8 cellular contexts compared by ENCODE assay signal in genomic region chr13:102394158-102395053, GRCh38. TPM values are rescaled to one million over a fixed set of nuclear protein-coding genes. Genes with fewer than 3 reads are reported as not detected.
DNase-seq lines count a peak whose midpoint lies in the region; ATAC-seq, FAIRE-seq and TF ChIP-seq lines count a peak whose summit lies in the region.

No MANE protein-coding gene starts in this region.

- no peak overlapping the region for H3K27ac ChIP-seq in keratinocyte (ENCODE audit: control insufficient read depth, insufficient read depth, low read length)

- H3K4me1 ChIP-seq in keratinocyte (ENCODE audit: control insufficient read depth, extremely low read depth, insufficient read depth, low read length): peaks cover 3% of the 10 kb centered on the region

- H3K9ac ChIP-seq in keratinocyte (ENCODE audit: control insufficient read depth, extremely low read depth, insufficient read depth, low read length): peak overlapping the region; percentile 58

- no peaks in the 10 kb centered on the region for H3K9me1 ChIP-seq in keratinocyte (ENCODE audit: control insufficient read depth, extremely low read depth, insufficient read depth, low read length)

- H2AFZ ChIP-seq in keratinocyte (ENCODE audit: control insufficient read depth, low read length): peak overlapping the region; percentile 91

- dilution Hi-C loops in keratinocyte (cut with MboI; ENCODE audit: extremely low pct_ligation_motif_present, low sequenced_read_pairs): no loop called here

- H3K9me3 ChIP-seq in keratinocyte (ENCODE audit: control insufficient read depth, low read depth, low read length): no peaks in the 10 kb centered on the region

- DNase-seq in NCI-H1930 (lab: John Stamatoyannopoulos, UW): peak; percentile 92 to 99
- DNase-seq in cerebellum (ENCODE audit: low spot score): peak; percentile 75
- peak; percentile 13 for DNase-seq in keratinocyte (ENCODE audit: low read depth, low spot score)
- DNase-seq in stimulated activated CD4-positive, alpha-beta T cell treated with anti-CD3 and anti-CD28 coated beads, Interleukin-12 subunit alpha, Interleukin-12 subunit beta, amount 100 ng/mL, for 4 hours: peak; percentile 97
- DNase-seq in Kasumi-1 (lab: John Stamatoyannopoulos, UW): no peak

- peak; percentile 35; the same call in 1 of the 2 replicates for TF ChIP-seq CTCF in GM12875 (IDR thresholded peaks at IDR 0.05; ENCODE audit: borderline replicate concordance, insufficient read depth, low read depth, low read length)
- TF ChIP-seq CTCF in keratinocyte (optimal IDR thresholded peaks at IDR 0.05 in 1 of 3, IDR thresholded peaks at IDR 0.05 in 1 of 3, conservative IDR thresholded peaks at IDR 0.05 in 1 of 3; ENCODE audit: extremely low read depth in 1 of 3, insufficient read depth in 2 of 3, low read length in 3 of 3): peak in 2 of 3 experiments; percentile 37 to 59

- no peak for FAIRE-seq in keratinocyte (lab: Jason Lieb, UNC)

- no peaks in the 10 kb centered on the region for H3K79me2 ChIP-seq in keratinocyte (ENCODE audit: control insufficient read depth, insufficient read depth, low read length)

- peaks cover 2% of the 10 kb centered on the region for H3K27me3 ChIP-seq in keratinocyte (ENCODE audit: control insufficient read depth, extremely low read depth, insufficient read depth, low read length)

- H3K4me3 ChIP-seq in GM12875 (ENCODE audit: low read depth, low read length) (peak overlapping the region; percentile 97), keratinocyte (ENCODE audit: control insufficient read depth in 2 of 3, extremely low read depth in 1 of 3, insufficient read depth in 2 of 3, low read depth in 1 of 3, low read length in 3 of 3) (peak overlapping the region; percentile 62 to 83 (median 66))

- peak overlapping the region; percentile 88 for H3K4me2 ChIP-seq in keratinocyte (ENCODE audit: control insufficient read depth, extremely low read depth, insufficient read depth, low read depth, low read length)

- no peaks in the 10 kb centered on the region for H3K36me3 ChIP-seq in keratinocyte (ENCODE audit: control insufficient read depth in 2 of 2, extremely low read depth in 1 of 2, insufficient read depth in 2 of 2, low read length in 2 of 2)

- ATAC-seq in HG02798 (IDR thresholded peaks at IDR 0.05; ENCODE audit: poor library complexity, unreplicated experiment): peak; percentile 96
- peak; percentile 81 to 86 for ATAC-seq in activated CD4-positive, CD25-positive, alpha-beta regulatory T cell treated with anti-CD3 and anti-CD28 coated beads, Interleukin-2, amount 50 U/mL, for 24 hours

- no peaks in the 10 kb centered on the region for H4K20me1 ChIP-seq in keratinocyte (ENCODE audit: control insufficient read depth, extremely low read depth, insufficient read depth, low read length)

RNA-seq across cellular contexts. Expression of gene FGF14, which starts 7.4 kb away (rescaled TPM):
- 86.1 TPM for total RNA-seq in cerebellum
- under 0.01 to 0.09 TPM in 2 of 3 replicates, not detected in the other for polyA plus RNA-seq in keratinocyte
- polyA plus RNA-seq in keratinocyte (2011; ENCODE audit: low read depth): not detected
- polyA plus RNA-seq in keratinocyte (2011; cell fraction: cytosol; rRNA removed): 0.03 and 0.07 TPM in 2 replicates
- not detected in 2 replicates for polyA plus RNA-seq in keratinocyte (2011; cell fraction: nucleus; rRNA removed)
- polyA plus RNA-seq in keratinocyte (2012; ENCODE audit: low replicate concordance): 0.02 TPM in 1 of 2 replicates, not detected in the other
- not detected in 3 replicates for polyA minus RNA-seq in keratinocyte
- polyA minus RNA-seq in keratinocyte (2011; cell fraction: cytosol; rRNA and poly(A)+ RNA removed): not detected
- not detected in 2 replicates for polyA minus RNA-seq in keratinocyte (2011; cell fraction: nucleus; rRNA and poly(A)+ RNA removed)

Comparison
In these comparisons a context has a peak if more than half of its experiments do, and no peak if none do; other contexts are left out.
1. DNase-seq: peak in NCI-H1930 (2 of 2), cerebellum (single experiment), keratinocyte (single experiment) and stimulated activated CD4-positive, alpha-beta T cell treated with anti-CD3 and anti-CD28 coated beads, Interleukin-12 subunit alpha, Interleukin-12 subunit beta, amount 100 ng/mL, for 4 hours (single experiment); none in Kasumi-1 (0 of 2).